ENCODE assay signal across 16 cellular contexts in genomic region chr5:158069838-158070237, GRCh38.
A peak's percentile ranks its signal among the peaks of the same experiment; 100 is the strongest.
DNase-seq lines count a peak whose midpoint lies in the region; ATAC-seq and TF ChIP-seq lines count a peak whose summit lies in the region.
"Had no signal": no experiment of that assay in that cellular context is flagged by ENCODE, and none has a peak within 500 bp of the region (broad histone marks: within the 10 kb centered on the region; RNA-seq: fewer than 3 reads in every experiment).

No MANE protein-coding gene starts in this region.

- TF ChIP-seq POLR2A in testis (IDR thresholded peaks at IDR 0.05): no peak

- peaks cover 37% of the 10 kb centered on the region for H3K4me1 Mint-ChIP-seq in nephron
- H3K4me1 Mint-ChIP-seq in natural killer cell treated with Interleukin-12 subunit alpha and Interleukin-12 subunit beta and Interleukin-15 and Interleukin-18, amount 100 ng/mL, for 72 hours (ENCODE audit: low read depth in 2 of 2): no peaks in the 10 kb centered on the region

- no peaks in the 10 kb centered on the region for H3K36me3 Mint-ChIP-seq in nephron (ENCODE audit: low read depth)
- H3K36me3 Mint-ChIP-seq in natural killer cell treated with Interleukin-12 subunit alpha and Interleukin-12 subunit beta and Interleukin-15 and Interleukin-18, amount 100 ng/mL, for 72 hours: no peaks in the 10 kb centered on the region

- intact Hi-C loops in Right ventricle myocardium superior (cut with DNase I): no loop called here
- intact Hi-C loops in right cardiac atrium (cut with DNase I): loop anchor here in 1 of 4 donors (10.0 kb wide), 1 partner anchor 1065 kb away; no protein-coding TSS in a partner anchor
- intact Hi-C loops in testis (cut with DNase I; ENCODE audit: low total_unique reads): loop anchor here (10.0 kb wide), 1 partner anchor 1035 kb away; no protein-coding TSS in a partner anchor

- no peak for DNase-seq in Right ventricle myocardium superior
- no peak for DNase-seq in right cardiac atrium
- DNase-seq in adipocyte (ENCODE audit: low read depth): no peak
- DNase-seq in testis: no peak
- DNase-seq in DMS153 treated with DMSO at 0.1 percent for 48 hours (lab: John Stamatoyannopoulos, UW; ENCODE audit: unreplicated experiment): no peak
- no peak for DNase-seq in natural killer cell treated with Interleukin-12 subunit alpha and Interleukin-12 subunit beta and Interleukin-15 and Interleukin-18, amount 100 ng/mL, for 72 hours (ENCODE audit: low spot score)
- DNase-seq: 8988T; AML-193; C1 segment of cervical spinal cord; Calu3; CD4-positive, alpha-beta T cell; DMS 273 treated with DMSO at 0.1 percent for 48 hours; DMS79 had no signal

- no peak overlapping the region for H3K27ac ChIP-seq in right cardiac atrium (ENCODE audit: low read length)
- peak overlapping the region; percentile 29 to 55 for H3K27ac ChIP-seq in testis

- H3K9me3 ChIP-seq in right cardiac atrium (ENCODE audit: control insufficient read depth, low read length): no peaks in the 10 kb centered on the region
- no peaks in the 10 kb centered on the region for H3K9me3 ChIP-seq in adipocyte (ENCODE audit: control insufficient read depth, low read length)
- H3K9me3 ChIP-seq in testis: no peaks in the 10 kb centered on the region
- H3K9me3 ChIP-seq: HAP-1 had no signal

- 61% methylated on average over 2 of the region's 2 CpGs for WGBS in right cardiac atrium
- WGBS in testis, 2 donors: 70 to 78% methylated on average over 2 of the region's 2 CpGs

- peaks cover 2% of the 10 kb centered on the region for H3K4me1 ChIP-seq in right cardiac atrium (ENCODE audit: control insufficient read depth, insufficient read depth, low read length)
- H3K4me1 ChIP-seq in adipocyte (ENCODE audit: control insufficient read depth, insufficient read depth, low read length): peaks cover 54% of the 10 kb centered on the region
- H3K4me1 ChIP-seq in testis: peaks cover 13% of the 10 kb centered on the region
- H3K4me1 ChIP-seq: HAP-1 had no signal

- H3K36me3 ChIP-seq in adipocyte (ENCODE audit: control insufficient read depth, insufficient read depth, low read length, severe bottlenecking): no peaks in the 10 kb centered on the region
- no peaks in the 10 kb centered on the region for H3K36me3 ChIP-seq in testis (ENCODE audit: low read depth, missing control alignments)
- H3K36me3 ChIP-seq: HAP-1 had no signal

- H3K9me3 Mint-ChIP-seq in nephron: no peaks in the 10 kb centered on the region
- no peaks in the 10 kb centered on the region for H3K9me3 Mint-ChIP-seq in natural killer cell treated with Interleukin-12 subunit alpha and Interleukin-12 subunit beta and Interleukin-15 and Interleukin-18, amount 100 ng/mL, for 72 hours
- H3K9me3 Mint-ChIP-seq: CD4-positive, alpha-beta T cell had no signal

- TF ChIP-seq CTCF in nephron (IDR thresholded peaks at IDR 0.05; ENCODE audit: unreplicated experiment in 3 of 3) (no peak), testis (IDR thresholded peaks at IDR 0.05) (no peak)

- peak overlapping the region; percentile 39 for H3K9ac ChIP-seq in adipocyte (ENCODE audit: low read length)

- peak overlapping the region; percentile 57 to 76 (median 71) for H3K27ac Mint-ChIP-seq in nephron
- no peak overlapping the region for H3K27ac Mint-ChIP-seq in natural killer cell treated with Interleukin-12 subunit alpha and Interleukin-12 subunit beta and Interleukin-15 and Interleukin-18, amount 100 ng/mL, for 72 hours
- H3K27ac Mint-ChIP-seq: CD4-positive, alpha-beta T cell had no signal

- H3K27me3 ChIP-seq in right cardiac atrium (ENCODE audit: control insufficient read depth, insufficient read depth) (no peaks in the 10 kb centered on the region), adipocyte (replicated peaks; ENCODE audit: control insufficient read depth, insufficient read depth, low read length) (no peaks in the 10 kb centered on the region), testis (no peaks in the 10 kb centered on the region)

- H3K27me3 Mint-ChIP-seq in nephron (ENCODE audit: low read depth): no peaks in the 10 kb centered on the region
- H3K27me3 Mint-ChIP-seq in natural killer cell treated with Interleukin-12 subunit alpha and Interleukin-12 subunit beta and Interleukin-15 and Interleukin-18, amount 100 ng/mL, for 72 hours: peaks cover 14 to 21% of the 10 kb centered on the region in 2 donors
- H3K27me3 Mint-ChIP-seq: CD4-positive, alpha-beta T cell had no signal

- H3K4me3 ChIP-seq in right cardiac atrium (ENCODE audit: low read length) (no peak overlapping the region), adipocyte (ENCODE audit: low read length) (no peak overlapping the region), testis (no peak overlapping the region)
- H3K4me3 ChIP-seq: GM12878, HAP-1 had no signal

- no peak overlapping the region for H3K4me3 Mint-ChIP-seq in nephron
- H3K4me3 Mint-ChIP-seq in natural killer cell treated with Interleukin-12 subunit alpha and Interleukin-12 subunit beta and Interleukin-15 and Interleukin-18, amount 100 ng/mL, for 72 hours: no peak overlapping the region
- H3K4me3 Mint-ChIP-seq: CD4-positive, alpha-beta T cell had no signal

- peak; percentile 61 for ATAC-seq in Right ventricle myocardium superior (ENCODE audit: poor library complexity)
- no peak for ATAC-seq in right cardiac atrium
- ATAC-seq in natural killer cell treated with Interleukin-12 subunit alpha and Interleukin-12 subunit beta and Interleukin-15 and Interleukin-18, amount 100 ng/mL, for 72 hours: no peak
- ATAC-seq: GM12878 had no signal

Comparison
In these comparisons a context has a peak if more than half of its experiments do, and no peak if none do; other contexts are left out.
1. H3K27ac Mint-ChIP-seq: peak in nephron (3 of 3); none in natural killer cell treated with Interleukin-12 subunit alpha and Interleukin-12 subunit beta and Interleukin-15 and Interleukin-18, amount 100 ng/mL, for 72 hours (0 of 2).